ENCODE assay signal across 24 cellular contexts in genomic region chrX:20513185-20513584, GRCh38.
A peak's percentile ranks its signal among the peaks of the same experiment; 100 is the strongest.
DNase-seq lines count a peak whose midpoint lies in the region; ATAC-seq and TF ChIP-seq lines count a peak whose summit lies in the region.
"Had no signal": no experiment of that assay in that cellular context is flagged by ENCODE, and none has a peak within 500 bp of the region (broad histone marks: within the 10 kb centered on the region; RNA-seq: fewer than 3 reads in every experiment).

No MANE protein-coding gene starts in this region.

- H3K36me3 ChIP-seq in A673 (ENCODE audit: insufficient read depth, low read length, poor library complexity, severe bottlenecking): no peaks in the 10 kb centered on the region
- no peaks in the 10 kb centered on the region; the same call in 1 of the 2 replicates for H3K36me3 ChIP-seq in PC-9 (ENCODE audit: low read depth)
- no peaks in the 10 kb centered on the region for H3K36me3 ChIP-seq in osteoblast (ENCODE audit: insufficient read depth, low read length)
- H3K36me3 ChIP-seq: BLaER1, Peyer's patch had no signal

- H3K4me3 ChIP-seq in A673 (ENCODE audit: low read depth, low read length, poor library complexity, severe bottlenecking): no peak overlapping the region
- no peak overlapping the region for H3K4me3 ChIP-seq in PC-9
- no peak overlapping the region for H3K4me3 ChIP-seq in osteoblast (ENCODE audit: insufficient read depth, low read length)
- H3K4me3 ChIP-seq: BLaER1, K562, Peyer's patch, SK-N-MC had no signal

- H3K36me3 Mint-ChIP-seq in Calu3 (ENCODE audit: insufficient read depth, unreplicated experiment): no peaks in the 10 kb centered on the region
- H3K36me3 Mint-ChIP-seq: CD4-positive, CD25-positive, alpha-beta regulatory T cell had no signal

- DNase-seq in A673 (ENCODE audit: low spot score) (peak; percentile 11), Calu3 (no peak), PC-9 (no peak), osteoblast (ENCODE audit: insufficient read length, low spot score, missing footprints) (no peak), foreskin keratinocyte (no peak), Right ventricle myocardium superior (no peak)
- DNase-seq: CD4-positive, CD25-positive, alpha-beta regulatory T cell; DMS53; GDM1; Kasumi-1; NCI-H1048; NCI-H1417 treated with DMSO at 0.1 percent for 48 hours; NCI-H1694 treated with DMSO at 0.1 percent for 48 hours; NCI-H2081; NCI-H226; NCI-H510A; NCI-H69; Peyer's patch; SIG-M5; T-helper 17 cell had no signal

- H3K27me3 Mint-ChIP-seq in Calu3 (ENCODE audit: unreplicated experiment): no peaks in the 10 kb centered on the region
- H3K27me3 Mint-ChIP-seq: CD4-positive, CD25-positive, alpha-beta regulatory T cell; T-helper 17 cell had no signal

- BruUV-seq in A673 (replicated peaks; lab: Mats Ljungman, UMichigan): no TSS peak
- no TSS peak for BruUV-seq in Calu3 (replicated peaks; lab: Mats Ljungman, UMichigan)
- no TSS peak for BruUV-seq in PC-9 (replicated peaks; lab: Mats Ljungman, UMichigan)

- peaks cover 4% of the 10 kb centered on the region for H3K9me3 Mint-ChIP-seq in Calu3 (ENCODE audit: low read depth, unreplicated experiment)

- H3K4me1 ChIP-seq in A673 (ENCODE audit: insufficient read depth, low read length, poor library complexity, severe bottlenecking) (peaks cover 12% of the 10 kb centered on the region), PC-9 (replicated peaks; ENCODE audit: insufficient read depth) (peaks cover 38% of the 10 kb centered on the region), osteoblast (ENCODE audit: insufficient read depth, low read length) (peaks cover 27% of the 10 kb centered on the region), foreskin keratinocyte (peaks cover 6% of the 10 kb centered on the region)
- H3K4me1 ChIP-seq: Peyer's patch had no signal

- POLR2A ChIA-PET in A673 (lab: Charles Lee; ENCODE audit: low non-redundant PET): no interaction called here
- POLR2A ChIA-PET in PC-9 (lab: Charles Lee; ENCODE audit: unreplicated experiment): no interaction called here

- TF ChIP-seq CTCF in A673 (conservative IDR thresholded peaks at IDR 0.05; ENCODE audit: low read depth, low read length): no peak
- no peak for TF ChIP-seq CTCF in Calu3 (IDR thresholded peaks at IDR 0.05; ENCODE audit: unreplicated experiment)
- TF ChIP-seq CTCF in PC-9 (conservative IDR thresholded peaks at IDR 0.05): no peak
- TF ChIP-seq CTCF in osteoblast (IDR thresholded peaks at IDR 0.05; ENCODE audit: extremely low read depth, low read depth, low read length): no peak
- no peak for TF ChIP-seq CTCF in foreskin keratinocyte (conservative IDR thresholded peaks at IDR 0.05)

- CTCF ChIA-PET in A673 (lab: Charles Lee): no interaction called here
- CTCF ChIA-PET in Calu3 (lab: Charles Lee): interaction anchor here (0.7 kb wide), 1 partner anchor 260 kb away, joined by 6 read pairs; no protein-coding TSS in a partner anchor
- CTCF ChIA-PET in PC-9 (lab: Charles Lee): no interaction called here

- H3K4me2 ChIP-seq in PC-9: no peak overlapping the region
- peak overlapping the region; percentile 11 for H3K4me2 ChIP-seq in osteoblast (ENCODE audit: insufficient read depth, low read length)
- H3K4me2 ChIP-seq: BLaER1 had no signal

- intact Hi-C loops in A673 (cut with micrococcal nuclease; ENCODE audit: unreplicated experiment) (no loop called here), Calu3 (cut with micrococcal nuclease; ENCODE audit: unreplicated experiment) (loop anchor here (5.0 kb wide), 1 partner anchor 246 kb away; the partner anchor contains the start of gene RPS6KA3), PC-9 (cut with micrococcal nuclease; ENCODE audit: unreplicated experiment) (no loop called here), Right ventricle myocardium superior (cut with DNase I) (no loop called here)

- no peak overlapping the region for H3K27ac ChIP-seq in A673 (ENCODE audit: low read depth, low read length, poor library complexity, severe bottlenecking)
- H3K27ac ChIP-seq in PC-9: 0 out of 2 replicates have a peak overlapping the region, but pooled peaks have one; percentile 94
- no peak overlapping the region for H3K27ac ChIP-seq in osteoblast (ENCODE audit: low read depth, low read length)
- no peak overlapping the region for H3K27ac ChIP-seq in foreskin keratinocyte
- H3K27ac ChIP-seq: BLaER1, Peyer's patch, SK-N-MC had no signal

- peak overlapping the region; percentile 30 for H3K27ac Mint-ChIP-seq in Calu3 (ENCODE audit: unreplicated experiment)
- H3K27ac Mint-ChIP-seq: CD4-positive, CD25-positive, alpha-beta regulatory T cell; T-helper 17 cell had no signal

- no peaks in the 10 kb centered on the region for H3K9me2 ChIP-seq in PC-9 (ENCODE audit: insufficient read depth)

- H3K79me2 ChIP-seq in PC-9 (ENCODE audit: low read depth) (no peaks in the 10 kb centered on the region), osteoblast (ENCODE audit: insufficient read depth, low read length) (no peaks in the 10 kb centered on the region)

- H3K9me3 ChIP-seq in A673 (ENCODE audit: low read depth, low read length, poor library complexity, severe bottlenecking) (no peaks in the 10 kb centered on the region), PC-9 (ENCODE audit: insufficient read depth, low read depth) (peaks cover 6% of the 10 kb centered on the region; the same call in 1 of the 2 replicates), osteoblast (ENCODE audit: low read depth, low read length) (no peaks in the 10 kb centered on the region)
- H3K9me3 ChIP-seq: BLaER1, Peyer's patch had no signal

- peaks cover 22% of the 10 kb centered on the region for H3F3A ChIP-seq in PC-9 (ENCODE audit: insufficient read depth, low read depth)

- H3K27me3 ChIP-seq in A673 (replicated peaks; ENCODE audit: insufficient read depth, low read depth, low read length, poor library complexity) (no peaks in the 10 kb centered on the region), PC-9 (ENCODE audit: insufficient read depth, low read depth) (no peaks in the 10 kb centered on the region), osteoblast (ENCODE audit: insufficient read depth, low read length) (no peaks in the 10 kb centered on the region), foreskin keratinocyte (no peaks in the 10 kb centered on the region)
- H3K27me3 ChIP-seq: BLaER1, Peyer's patch had no signal

- ATAC-seq in HG02798 (IDR thresholded peaks at IDR 0.05; ENCODE audit: poor library complexity, unreplicated experiment): no peak
- ATAC-seq in foreskin keratinocyte: no peak
- ATAC-seq in Right ventricle myocardium superior (ENCODE audit: poor library complexity): no peak
- ATAC-seq: K562, T-helper 17 cell had no signal

- no peaks in the 10 kb centered on the region for H4K20me1 ChIP-seq in PC-9 (ENCODE audit: insufficient read depth)
- no peaks in the 10 kb centered on the region for H4K20me1 ChIP-seq in osteoblast (ENCODE audit: insufficient read depth, low read length)
- H4K20me1 ChIP-seq: BLaER1 had no signal

- H2AFZ ChIP-seq in PC-9 (no peak overlapping the region), osteoblast (ENCODE audit: low read length) (no peak overlapping the region)

- no peak overlapping the region for H3K4me3 Mint-ChIP-seq in Calu3 (ENCODE audit: low read depth, unreplicated experiment)
- H3K4me3 Mint-ChIP-seq: CD4-positive, CD25-positive, alpha-beta regulatory T cell; T-helper 17 cell had no signal

- peaks cover 31% of the 10 kb centered on the region for H3K4me1 Mint-ChIP-seq in Calu3 (ENCODE audit: low read depth, unreplicated experiment)
- H3K4me1 Mint-ChIP-seq: T-helper 17 cell had no signal
